8 cellular contexts compared by ENCODE assay signal in the genomic region with DNA sequence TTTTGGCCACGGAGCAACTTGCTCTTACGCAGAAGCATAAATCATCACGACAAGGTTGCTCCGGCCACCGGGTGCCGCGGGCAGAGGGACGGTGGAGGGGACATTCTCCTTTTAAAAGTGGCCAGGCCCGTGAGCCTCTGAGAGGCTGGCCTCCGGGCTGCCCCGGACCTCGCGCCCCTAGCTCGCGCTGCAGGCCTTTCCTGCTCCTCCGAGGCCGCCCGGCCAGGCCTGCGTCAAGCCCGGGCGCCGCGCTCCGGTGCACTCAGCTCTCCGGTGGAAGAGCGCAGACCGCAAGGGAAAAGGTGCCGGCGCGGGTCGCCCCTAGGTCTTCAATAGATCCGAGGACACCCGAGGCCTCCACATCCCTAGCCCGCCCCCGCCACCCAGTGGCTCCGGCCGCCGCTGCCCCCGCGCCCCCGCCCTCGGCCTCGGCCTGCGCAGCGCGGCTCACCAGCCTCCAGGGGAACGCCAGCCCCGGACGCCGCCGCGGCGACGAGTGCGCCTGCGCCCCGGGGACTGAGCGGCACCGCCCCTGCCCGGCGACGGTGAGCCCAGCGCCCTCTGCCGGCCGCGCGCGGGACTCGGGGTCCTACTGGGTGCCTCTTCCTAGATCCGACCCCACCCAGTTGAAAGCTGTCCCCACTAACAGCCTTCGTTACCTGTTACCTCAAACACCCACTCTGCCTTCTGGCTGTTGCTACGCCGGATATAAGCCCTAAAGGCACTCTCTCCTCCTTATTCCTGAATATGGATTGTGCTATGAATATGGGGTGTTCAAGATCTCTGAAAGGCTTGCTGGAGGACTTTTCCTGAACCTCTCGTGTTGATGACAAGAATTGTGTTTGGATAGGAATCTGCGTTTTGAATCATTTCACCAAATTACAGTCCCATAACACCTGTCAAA. TPM values are rescaled to one million over a fixed set of nuclear protein-coding genes. Genes with fewer than 3 reads are reported as not detected.
DNase-seq lines count a peak whose midpoint lies in the region; ATAC-seq and TF ChIP-seq lines count a peak whose summit lies in the region.

A gene (minus strand): TSS at position 500 of the 904 bp plus-strand sequence. CDS start 10,671 bp downstream, outside the sequence.

- H3K27me3 ChIP-seq in lower lobe of right lung (ENCODE audit: low read depth): peaks cover 6% of the 10 kb centered on the region

- peak within 1 kb of the TSS; percentile 92 for H3K27ac ChIP-seq in lower lobe of right lung

- H3K9me3 ChIP-seq in lower lobe of right lung: no peaks in the 10 kb centered on the region

- H3K27ac Mint-ChIP-seq in activated CD4-positive, alpha-beta memory T cell treated with anti-CD3 and anti-CD28 coated beads, Interleukin-2, amount 10 ng/mL, durations not matched to agents 7 days and 5 days: peak within 1 kb of the TSS; percentile 50

- peak within 1 kb of the TSS; percentile 78 for H3K4me3 Mint-ChIP-seq in activated CD4-positive, alpha-beta memory T cell treated with anti-CD3 and anti-CD28 coated beads, Interleukin-2, amount 10 ng/mL, durations not matched to agents 7 days and 5 days

- peak; percentile 87 for TF ChIP-seq CTCF in lower lobe of right lung (IDR thresholded peaks at IDR 0.05)

- peak; percentile 95 for DNase-seq in CD1c-positive myeloid dendritic cell (ENCODE audit: extremely low spot score)
- peak; percentile 88 for DNase-seq in NCI-H748 treated with DMSO at 0.1 percent for 48 hours (lab: John Stamatoyannopoulos, UW)
- DNase-seq in activated CD4-positive, alpha-beta memory T cell treated with anti-CD3 and anti-CD28 coated beads, Interleukin-2, amount 10 ng/mL, durations not matched to agents 7 days and 5 days: peak; percentile 93
- peak; percentile 99 for DNase-seq in ecto neural progenitor cell (ENCODE audit: low spot score)
- DNase-seq in lower lobe of right lung: peak; percentile 95
- peak; percentile 80 to 90 (median 85) for DNase-seq in stimulated activated CD4-positive, alpha-beta T cell treated with anti-CD3 and anti-CD28 coated beads, TNF-alpha, amount 100 ng/mL, for 24 hours (ENCODE audit: low read depth in 3 of 3)

- peaks cover 17% of the 10 kb centered on the region for H3K4me1 ChIP-seq in lower lobe of right lung

- intact Hi-C loops in lower lobe of right lung (cut with DNase I): no loop called here

- no peaks in the 10 kb centered on the region for H3K9me3 Mint-ChIP-seq in activated CD4-positive, alpha-beta memory T cell treated with anti-CD3 and anti-CD28 coated beads, Interleukin-2, amount 10 ng/mL, durations not matched to agents 7 days and 5 days

- CTCF ChIA-PET in activated CD4-positive, alpha-beta memory T cell treated with anti-CD3 and anti-CD28 coated beads, Interleukin-2, amount 10 ng/mL, durations not matched to agents 7 days and 5 days (lab: Charles Lee): interaction anchor here (0.6 to 7.1 kb wide), 23 partner anchors 8 to 443 kb away, joined by 3 to 184 read pairs (median 5); a partner anchor contains a TSS

- H3K4me1 Mint-ChIP-seq in activated CD4-positive, alpha-beta memory T cell treated with anti-CD3 and anti-CD28 coated beads, Interleukin-2, amount 10 ng/mL, durations not matched to agents 7 days and 5 days: peaks cover 16% of the 10 kb centered on the region

- H3K36me3 Mint-ChIP-seq in activated CD4-positive, alpha-beta memory T cell treated with anti-CD3 and anti-CD28 coated beads, Interleukin-2, amount 10 ng/mL, durations not matched to agents 7 days and 5 days (ENCODE audit: low read depth): no peaks in the 10 kb centered on the region

- H3K4me3 ChIP-seq in lower lobe of right lung: peak within 1 kb of the TSS; percentile 93

- H3K27me3 Mint-ChIP-seq in activated CD4-positive, alpha-beta memory T cell treated with anti-CD3 and anti-CD28 coated beads, Interleukin-2, amount 10 ng/mL, durations not matched to agents 7 days and 5 days: peaks cover 26% of the 10 kb centered on the region

- ATAC-seq in GM19328 (IDR thresholded peaks at IDR 0.05; ENCODE audit: unreplicated experiment) (peak; percentile 94), HG03520 (IDR thresholded peaks at IDR 0.05; ENCODE audit: unreplicated experiment) (peak; percentile 93), lower lobe of right lung (peak; percentile 99 to 100)

- POLR2A ChIA-PET in activated CD4-positive, alpha-beta memory T cell treated with anti-CD3 and anti-CD28 coated beads, Interleukin-2, amount 10 ng/mL, durations not matched to agents 7 days and 5 days (lab: Charles Lee): interaction anchor here (1.1 to 4.3 kb wide), 5 partner anchors 9 to 149 kb away, joined by 3 to 67 read pairs (median 12); a partner anchor contains a TSS

- no peaks in the 10 kb centered on the region for H3K36me3 ChIP-seq in lower lobe of right lung

RNA-seq across cellular contexts. Expression of the gene that starts here (rescaled TPM):
- total RNA-seq in activated CD4-positive, alpha-beta memory T cell treated with anti-CD3 and anti-CD28 coated beads, Interleukin-2, amount 10 ng/mL, durations not matched to agents 7 days and 5 days: 1 to 10 TPM; 6.0 to 6.1 TPM
- 8.2 TPM for total RNA-seq in lower lobe of right lung

Comparison
In these comparisons a context has a peak if more than half of its experiments do, and no peak if none do; other contexts are left out.
1. Peak in every context shown above with its lines: DNase-seq, ATAC-seq, H3K4me3 ChIP-seq and H3K27ac ChIP-seq.